9 cellular contexts compared by ENCODE assay signal in the genomic region with DNA sequence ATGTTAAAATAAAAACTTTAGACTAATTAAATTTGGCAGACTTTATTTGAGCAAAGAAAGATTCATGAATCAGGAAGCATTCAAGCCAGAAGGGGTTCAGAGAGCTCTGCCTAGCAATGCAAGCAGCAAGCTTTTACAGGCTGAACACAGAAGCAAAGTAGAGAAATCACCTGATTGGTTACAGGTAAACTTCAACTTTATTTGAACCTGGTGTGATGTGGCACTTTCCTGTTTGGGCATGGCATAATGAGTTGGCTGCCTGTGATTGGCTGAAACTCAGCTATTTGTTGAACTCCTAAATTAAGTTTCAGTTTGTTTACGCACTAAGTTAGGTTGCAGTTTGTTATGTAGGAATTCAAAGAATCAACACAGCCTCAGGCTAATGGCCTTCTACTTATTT.
DNase-seq lines count a peak whose midpoint lies in the region; ATAC-seq and TF ChIP-seq lines count a peak whose summit lies in the region.
"Had no signal": no experiment of that assay in that cellular context is flagged by ENCODE, and none has a peak within 500 bp of the region (broad histone marks: within the 10 kb centered on the region; RNA-seq: fewer than 3 reads in every experiment).

No MANE protein-coding gene starts in this region.

- peaks cover 0 to 2% (median 0%) of the 10 kb centered on the region in 4 donors for H3K9me3 ChIP-seq in liver (ENCODE audit: control insufficient read depth in 4 of 4, low read length in 3 of 4)
- no peaks in the 10 kb centered on the region for H3K9me3 ChIP-seq in neural progenitor cell (ENCODE audit: low read depth)
- no peaks in the 10 kb centered on the region for H3K9me3 ChIP-seq in gastrocnemius medialis

- H3K27ac ChIP-seq in liver (ENCODE audit: low read depth in 1 of 2, low read length in 2 of 2) (peak overlapping the region; percentile 74 to 80), neural progenitor cell (no peak overlapping the region), gastrocnemius medialis (no peak overlapping the region)
- H3K27ac ChIP-seq: parathyroid adenoma had no signal

- no peak overlapping the region for H3K4me3 ChIP-seq in liver (ENCODE audit: low read depth in 1 of 3, low read length in 3 of 3)
- no peak overlapping the region for H3K4me3 ChIP-seq in neural progenitor cell
- no peak overlapping the region for H3K4me3 ChIP-seq in gastrocnemius medialis

- peak; percentile 61 for DNase-seq in activated CD8-positive, alpha-beta T cell treated with anti-CD3 and anti-CD28 coated beads for 36 hours
- no peak for DNase-seq in Kasumi-1 (lab: John Stamatoyannopoulos, UW)
- DNase-seq in neural progenitor cell (ENCODE audit: low spot score) = no peak
- no peak for DNase-seq in gastrocnemius medialis

- H3K27me3 ChIP-seq in liver (ENCODE audit: control insufficient read depth in 4 of 4, insufficient read depth in 4 of 4, low read length in 3 of 4) (no peaks in the 10 kb centered on the region), neural progenitor cell (no peaks in the 10 kb centered on the region), gastrocnemius medialis (no peaks in the 10 kb centered on the region)

- H3K9me3 Mint-ChIP-seq in activated CD8-positive, alpha-beta T cell treated with anti-CD3 and anti-CD28 coated beads for 36 hours = peaks cover 10% of the 10 kb centered on the region
- H3K9me3 Mint-ChIP-seq in neural progenitor cell = peaks cover 5% of the 10 kb centered on the region

- H3K9ac ChIP-seq in liver (ENCODE audit: low read depth in 1 of 2, low read length in 2 of 2) (no peak overlapping the region), neural progenitor cell (no peak overlapping the region)
- H3K9ac ChIP-seq: parathyroid adenoma had no signal

- H3K27ac Mint-ChIP-seq in activated CD8-positive, alpha-beta T cell treated with anti-CD3 and anti-CD28 coated beads for 36 hours = no peak overlapping the region
- no peak overlapping the region for H3K27ac Mint-ChIP-seq in neural progenitor cell

- intact Hi-C loops in activated CD8-positive, alpha-beta T cell treated with anti-CD3 and anti-CD28 coated beads for 36 hours (cut with micrococcal nuclease) = loop anchor here (5.0 to 10.0 kb wide), 3 partner anchors 47 to 240 kb away; no protein-coding TSS in a partner anchor
- intact Hi-C loops in gastrocnemius medialis (cut with DNase I; ENCODE audit: low total_unique reads) = no loop called here

- no peaks in the 10 kb centered on the region for H3K27me3 Mint-ChIP-seq in activated CD8-positive, alpha-beta T cell treated with anti-CD3 and anti-CD28 coated beads for 36 hours
- no peaks in the 10 kb centered on the region for H3K27me3 Mint-ChIP-seq in neural progenitor cell (ENCODE audit: insufficient read depth, low read depth)

- TF ChIP-seq RAD21 in liver (IDR thresholded peaks at IDR 0.05) = peak; percentile 36 to 62

- no peaks in the 10 kb centered on the region for H3K79me2 ChIP-seq in neural progenitor cell (ENCODE audit: low read depth)
- H3K79me2 ChIP-seq: parathyroid adenoma had no signal

- H3K36me3 ChIP-seq in liver (ENCODE audit: control insufficient read depth in 4 of 4, insufficient read depth in 3 of 4, low read depth in 1 of 4, low read length in 3 of 4) (no peaks in the 10 kb centered on the region), neural progenitor cell (no peaks in the 10 kb centered on the region), gastrocnemius medialis (no peaks in the 10 kb centered on the region)

- CTCF ChIA-PET in activated CD8-positive, alpha-beta T cell treated with anti-CD3 and anti-CD28 coated beads for 36 hours (lab: Charles Lee) = interaction anchor here (0.7 to 3.7 kb wide), 9 partner anchors 18 to 270 kb away, joined by 3 to 24 read pairs (median 4); no protein-coding TSS in a partner anchor

- peaks cover 2% of the 10 kb centered on the region for H3K36me3 Mint-ChIP-seq in activated CD8-positive, alpha-beta T cell treated with anti-CD3 and anti-CD28 coated beads for 36 hours (ENCODE audit: low read depth)
- H3K36me3 Mint-ChIP-seq in neural progenitor cell = no peaks in the 10 kb centered on the region

- H3K4me1 Mint-ChIP-seq in activated CD8-positive, alpha-beta T cell treated with anti-CD3 and anti-CD28 coated beads for 36 hours (ENCODE audit: low read depth) = peaks cover 40% of the 10 kb centered on the region
- H3K4me1 Mint-ChIP-seq in neural progenitor cell = peaks cover 6% of the 10 kb centered on the region

- no peak overlapping the region for H2AFZ ChIP-seq in neural progenitor cell (replicated peaks)
- H2AFZ ChIP-seq: parathyroid adenoma had no signal

- TF ChIP-seq POLR2A in gastrocnemius medialis (IDR thresholded peaks at IDR 0.05) = no peak

- H3K4me1 ChIP-seq in liver (ENCODE audit: control insufficient read depth in 4 of 4, insufficient read depth in 4 of 4, low read length in 3 of 4) (peaks cover 0 to 9% (median 0%) of the 10 kb centered on the region in 4 donors), neural progenitor cell (peaks cover 10% of the 10 kb centered on the region), gastrocnemius medialis (peaks cover 0 to 13% of the 10 kb centered on the region in 2 donors)
- H3K4me1 ChIP-seq: parathyroid adenoma had no signal

- peaks cover 15% of the 10 kb centered on the region for H3F3A ChIP-seq in neural progenitor cell (ENCODE audit: low read depth)

- 76% methylated on average over 1 of the region's 1 CpG for WGBS in liver

- in situ Hi-C loops in gastrocnemius medialis (cut with MboI; ENCODE audit: low sequenced_read_pairs in 4 of 4) = no loop called here

- no peak for TF ChIP-seq CTCF in activated CD8-positive, alpha-beta T cell treated with anti-CD3 and anti-CD28 coated beads for 36 hours (IDR thresholded peaks at IDR 0.05)
- TF ChIP-seq CTCF in liver (IDR thresholded peaks at IDR 0.05; ENCODE audit: low read depth, low read length, missing input control) (no peak), neural progenitor cell (IDR thresholded peaks at IDR 0.05) (no peak), gastrocnemius medialis (IDR thresholded peaks at IDR 0.05 in 4 of 5, conservative IDR thresholded peaks at IDR 0.05 in 1 of 5) (no peak)

- ATAC-seq in GM18517 (IDR thresholded peaks at IDR 0.05; ENCODE audit: unreplicated experiment) (peak; percentile 48), HG03108 (IDR thresholded peaks at IDR 0.05; ENCODE audit: unreplicated experiment) (peak; percentile 41), SK-N-SH treated with all-trans-retinoic acid at 6 μM for 48 hours (no peak), gastrocnemius medialis (no peak)
- peak; percentile 25 for ATAC-seq in activated CD8-positive, alpha-beta T cell treated with anti-CD3 and anti-CD28 coated beads for 36 hours

- POLR2A ChIA-PET in activated CD8-positive, alpha-beta T cell treated with anti-CD3 and anti-CD28 coated beads for 36 hours (lab: Charles Lee) = interaction anchor here (0.9 kb wide), 1 partner anchor 224 kb away, joined by 3 read pairs; no protein-coding TSS in a partner anchor

- no peak overlapping the region for H3K4me3 Mint-ChIP-seq in activated CD8-positive, alpha-beta T cell treated with anti-CD3 and anti-CD28 coated beads for 36 hours
- no peak overlapping the region for H3K4me3 Mint-ChIP-seq in neural progenitor cell

- H4K20me1 ChIP-seq in neural progenitor cell (ENCODE audit: low read depth) = no peaks in the 10 kb centered on the region

- H3K4me2 ChIP-seq in neural progenitor cell = no peak overlapping the region

TF ChIP-seq in liver, 16 proteins besides CTCF, POLR2A, EP300 and RAD21 (continues in another document):
- TF ChIP-seq SP1 (IDR thresholded peaks at IDR 0.05) (peak; percentile 92), HNF4G (IDR thresholded peaks at IDR 0.05) (no peak), TAF1 (conservative IDR thresholded peaks at IDR 0.05) (peak; percentile 59)
- TF ChIP-seq, protein P1, sequence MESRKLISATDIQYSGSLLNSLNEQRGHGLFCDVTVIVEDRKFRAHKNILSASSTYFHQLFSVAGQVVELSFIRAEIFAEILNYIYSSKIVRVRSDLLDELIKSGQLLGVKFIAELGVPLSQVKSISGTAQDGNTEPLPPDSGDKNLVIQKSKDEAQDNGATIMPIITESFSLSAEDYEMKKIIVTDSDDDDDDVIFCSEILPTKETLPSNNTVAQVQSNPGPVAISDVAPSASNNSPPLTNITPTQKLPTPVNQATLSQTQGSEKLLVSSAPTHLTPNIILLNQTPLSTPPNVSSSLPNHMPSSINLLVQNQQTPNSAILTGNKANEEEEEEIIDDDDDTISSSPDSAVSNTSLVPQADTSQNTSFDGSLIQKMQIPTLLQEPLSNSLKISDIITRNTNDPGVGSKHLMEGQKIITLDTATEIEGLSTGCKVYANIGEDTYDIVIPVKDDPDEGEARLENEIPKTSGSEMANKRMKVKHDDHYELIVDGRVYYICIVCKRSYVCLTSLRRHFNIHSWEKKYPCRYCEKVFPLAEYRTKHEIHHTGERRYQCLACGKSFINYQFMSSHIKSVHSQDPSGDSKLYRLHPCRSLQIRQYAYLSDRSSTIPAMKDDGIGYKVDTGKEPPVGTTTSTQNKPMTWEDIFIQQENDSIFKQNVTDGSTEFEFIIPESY (IDR thresholded peaks at IDR 0.05) = peak; percentile 42

TF ChIP-seq in SK-N-SH treated with all-trans-retinoic acid at 6 μM for 48 hours, 23 proteins besides CTCF, POLR2A, EP300 and RAD21 (continues in another document):
- TF ChIP-seq, protein P2, sequence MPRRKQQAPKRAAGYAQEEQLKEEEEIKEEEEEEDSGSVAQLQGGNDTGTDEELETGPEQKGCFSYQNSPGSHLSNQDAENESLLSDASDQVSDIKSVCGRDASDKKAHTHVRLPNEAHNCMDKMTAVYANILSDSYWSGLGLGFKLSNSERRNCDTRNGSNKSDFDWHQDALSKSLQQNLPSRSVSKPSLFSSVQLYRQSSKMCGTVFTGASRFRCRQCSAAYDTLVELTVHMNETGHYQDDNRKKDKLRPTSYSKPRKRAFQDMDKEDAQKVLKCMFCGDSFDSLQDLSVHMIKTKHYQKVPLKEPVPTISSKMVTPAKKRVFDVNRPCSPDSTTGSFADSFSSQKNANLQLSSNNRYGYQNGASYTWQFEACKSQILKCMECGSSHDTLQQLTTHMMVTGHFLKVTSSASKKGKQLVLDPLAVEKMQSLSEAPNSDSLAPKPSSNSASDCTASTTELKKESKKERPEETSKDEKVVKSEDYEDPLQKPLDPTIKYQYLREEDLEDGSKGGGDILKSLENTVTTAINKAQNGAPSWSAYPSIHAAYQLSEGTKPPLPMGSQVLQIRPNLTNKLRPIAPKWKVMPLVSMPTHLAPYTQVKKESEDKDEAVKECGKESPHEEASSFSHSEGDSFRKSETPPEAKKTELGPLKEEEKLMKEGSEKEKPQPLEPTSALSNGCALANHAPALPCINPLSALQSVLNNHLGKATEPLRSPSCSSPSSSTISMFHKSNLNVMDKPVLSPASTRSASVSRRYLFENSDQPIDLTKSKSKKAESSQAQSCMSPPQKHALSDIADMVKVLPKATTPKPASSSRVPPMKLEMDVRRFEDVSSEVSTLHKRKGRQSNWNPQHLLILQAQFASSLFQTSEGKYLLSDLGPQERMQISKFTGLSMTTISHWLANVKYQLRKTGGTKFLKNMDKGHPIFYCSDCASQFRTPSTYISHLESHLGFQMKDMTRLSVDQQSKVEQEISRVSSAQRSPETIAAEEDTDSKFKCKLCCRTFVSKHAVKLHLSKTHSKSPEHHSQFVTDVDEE (CRISPR knock-in tag; IDR thresholded peaks at IDR 0.05) = no peak
- TF ChIP-seq ZFP3 (CRISPR knock-in tag; IDR thresholded peaks at IDR 0.05) = no peak
- no peak for TF ChIP-seq TCF4 (CRISPR knock-in tag; IDR thresholded peaks at IDR 0.05; ENCODE audit: borderline replicate concordance)
- TF ChIP-seq OSR1 (CRISPR knock-in tag; IDR thresholded peaks at IDR 0.05) = no peak

Comparison
In these comparisons a context has a peak if more than half of its experiments do, and no peak if none do; other contexts are left out.
1. ATAC-seq: peak in GM18517 (single experiment), HG03108 (single experiment) and activated CD8-positive, alpha-beta T cell treated with anti-CD3 and anti-CD28 coated beads for 36 hours (single experiment); none in SK-N-SH treated with all-trans-retinoic acid at 6 μM for 48 hours (single experiment) and gastrocnemius medialis (0 of 2).
2. H3K27ac ChIP-seq: peak in liver (2 of 2); none in neural progenitor cell (single experiment) and gastrocnemius medialis (0 of 4).